Comparison of ENCODE assay signal across 16 cellular contexts in the genomic region with DNA sequence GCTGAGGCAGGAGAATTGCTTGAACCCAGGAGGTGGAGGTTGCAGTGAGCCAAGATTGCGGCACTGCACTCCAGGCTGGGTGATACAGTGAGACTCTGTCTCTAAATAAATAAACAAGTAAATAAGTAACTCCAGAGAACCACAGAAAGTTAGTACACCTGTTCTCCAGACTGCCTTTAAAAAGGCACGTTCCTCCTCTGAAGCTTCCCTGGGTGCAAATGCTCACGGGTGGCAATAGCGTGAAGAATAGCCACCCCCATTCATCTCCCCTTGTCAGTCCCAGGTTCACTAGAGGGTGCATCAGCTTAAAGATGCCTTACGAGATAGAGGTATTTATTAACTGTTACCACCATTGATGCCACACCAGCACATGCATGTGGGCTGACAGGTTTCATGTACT.
"Had no signal": no experiment of that assay in that cellular context is flagged by ENCODE, and none has a peak within 500 bp of the region (broad histone marks: within the 10 kb centered on the region; RNA-seq: fewer than 3 reads in every experiment).

No MANE protein-coding gene starts in this region.

- H3K4me3 ChIP-seq: adrenal gland, breast epithelium, spleen, thyroid gland had no signal

- H3K27ac ChIP-seq: adrenal gland, breast epithelium, parathyroid adenoma, spleen, thyroid gland had no signal

- H3K9me3 ChIP-seq: adrenal gland, breast epithelium, spleen, thyroid gland had no signal

- ATAC-seq: activated CD4-positive, alpha-beta T cell treated with anti-CD3 and anti-CD28 coated beads for 36 hours; activated naive CD4-positive, alpha-beta T cell treated with anti-CD3 and anti-CD28 coated beads, Interleukin-2, amount 50 U/mL, for 72 hours; left cardiac atrium; natural killer cell treated with Interleukin-12 subunit alpha and Interleukin-12 subunit beta and Interleukin-15 and Interleukin-18, amount 100 ng/mL, for 72 hours; stimulated activated memory B cell treated with anti-CD40 and anti-IgM and Interleukin-4, amounts not matched to agents 10 μg/mL and 1 μg/mL and 100 μg/mL, for 72 hours; WTC11 had no signal

- DNase-seq: activated CD4-positive, alpha-beta T cell treated with anti-CD3 and anti-CD28 coated beads for 36 hours; activated CD4-positive, alpha-beta T cell treated with anti-CD3 and anti-CD28 coated beads, Interleukin-2, amount 50 U/mL, for 48 hours; activated gamma-delta T cell treated with Interleukin-2 at 50 U/mL for 16 hours; adrenal gland; dermis blood vessel endothelial cell; left cardiac atrium; spleen; stimulated activated CD4-positive, alpha-beta T cell treated with anti-CD3 and anti-CD28 coated beads, Interleukin-4, amount 100 ng/mL, for 4 hours; thyroid gland had no signal

- FAIRE-seq: astrocyte had no signal

- H3K4me1 ChIP-seq: breast epithelium, parathyroid adenoma had no signal
